Comparison of ENCODE assay signal across 34 cellular contexts in the genomic region with DNA sequence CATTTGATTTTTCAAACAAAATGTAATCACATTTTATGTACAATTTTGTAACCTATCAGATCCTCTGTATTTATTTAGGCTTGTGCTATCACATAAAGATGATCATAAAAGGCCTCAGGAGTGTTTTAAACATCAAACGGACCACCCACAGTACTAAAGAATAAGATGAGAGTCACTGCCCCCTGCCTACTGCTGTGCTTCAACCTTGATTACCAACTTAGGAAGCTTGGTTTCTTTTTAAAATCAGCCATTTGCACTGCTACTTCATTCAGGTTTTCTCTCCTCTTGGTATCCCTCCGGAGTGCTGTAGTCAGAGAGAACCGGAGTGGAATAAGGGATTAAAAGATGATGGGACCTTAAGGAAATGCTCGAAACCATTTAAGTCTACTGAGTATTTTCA. TPM values are rescaled to one million over a fixed set of nuclear protein-coding genes. Genes with fewer than 3 reads are reported as not detected.
"Had no signal": no experiment of that assay in that cellular context is flagged by ENCODE, and none has a peak within 500 bp of the region (broad histone marks: within the 10 kb centered on the region; RNA-seq: fewer than 3 reads in every experiment).

No MANE protein-coding gene starts in this region.

- H3K4me3 Mint-ChIP-seq: activated naive CD4-positive, alpha-beta T cell treated with anti-CD3 and anti-CD28 coated beads for 36 hours; activated naive CD8-positive, alpha-beta T cell treated with anti-CD3 and anti-CD28 coated beads for 36 hours; brain; mesothelial cell of epicardium; naive B cell; nephron progenitor cell; stimulated activated memory B cell treated with anti-CD40 and anti-IgM and Interleukin-4, amounts not matched to agents 10 μg/mL and 1 μg/mL and 100 μg/mL, for 72 hours; stimulated activated naive CD8-positive, alpha-beta T cell treated with anti-CD3 and anti-CD28 coated beads, Interleukin-15, amount 100 ng/mL, for 72 hours; T-helper 1 cell treated with Interleukin-12 subunit alpha and Interleukin-12 subunit beta and Interleukin-4 antibody, amounts not matched to agents 30 μg/mL and 1 μg/mL, for 36 hours; type B pancreatic cell had no signal

- H3K4me1 ChIP-seq: ascending aorta, foreskin keratinocyte, sigmoid colon, vagina had no signal

- H3K27ac Mint-ChIP-seq: activated naive CD4-positive, alpha-beta T cell treated with anti-CD3 and anti-CD28 coated beads for 36 hours; activated naive CD8-positive, alpha-beta T cell treated with anti-CD3 and anti-CD28 coated beads for 36 hours; brain; mesothelial cell of epicardium; naive B cell; nephron progenitor cell; progenitor cell of endocrine pancreas; stimulated activated memory B cell treated with anti-CD40 and anti-IgM and Interleukin-4, amounts not matched to agents 10 μg/mL and 1 μg/mL and 100 μg/mL, for 72 hours; stimulated activated naive CD8-positive, alpha-beta T cell treated with anti-CD3 and anti-CD28 coated beads, Interleukin-15, amount 100 ng/mL, for 72 hours; T-helper 1 cell treated with Interleukin-12 subunit alpha and Interleukin-12 subunit beta and Interleukin-4 antibody, amounts not matched to agents 30 μg/mL and 1 μg/mL, for 36 hours; type B pancreatic cell had no signal

- H3K4me1 Mint-ChIP-seq: activated naive CD8-positive, alpha-beta T cell treated with anti-CD3 and anti-CD28 coated beads for 36 hours; brain; mesothelial cell of epicardium; stimulated activated memory B cell treated with anti-CD40 and anti-IgM and Interleukin-4, amounts not matched to agents 10 μg/mL and 1 μg/mL and 100 μg/mL, for 72 hours had no signal

- H3K9me3 Mint-ChIP-seq: activated naive CD4-positive, alpha-beta T cell treated with anti-CD3 and anti-CD28 coated beads for 36 hours; activated naive CD8-positive, alpha-beta T cell treated with anti-CD3 and anti-CD28 coated beads for 36 hours; stimulated activated memory B cell treated with anti-CD40 and anti-IgM and Interleukin-4, amounts not matched to agents 10 μg/mL and 1 μg/mL and 100 μg/mL, for 72 hours; stimulated activated naive CD8-positive, alpha-beta T cell treated with anti-CD3 and anti-CD28 coated beads, Interleukin-15, amount 100 ng/mL, for 72 hours; T-helper 1 cell treated with Interleukin-12 subunit alpha and Interleukin-12 subunit beta and Interleukin-4 antibody, amounts not matched to agents 30 μg/mL and 1 μg/mL, for 36 hours; type B pancreatic cell had no signal

- H3K36me3 ChIP-seq: ascending aorta, cardiac muscle cell, heart left ventricle, ovary, sigmoid colon, vagina had no signal

- H3K27me3 ChIP-seq: ascending aorta, cardiac muscle cell, foreskin keratinocyte, heart left ventricle, ovary, sigmoid colon, vagina had no signal

- H3K27ac ChIP-seq: ascending aorta, cardiac muscle cell, foreskin keratinocyte, ovary, sigmoid colon, vagina, VCaP had no signal

- FAIRE-seq: small intestine, TTC549 had no signal

- H3K4me3 ChIP-seq: ascending aorta, cardiac muscle cell, ovary, sigmoid colon, vagina had no signal

- DNase-seq: activated CD4-positive, alpha-beta T cell treated with anti-CD3 and anti-CD28 coated beads for 48 hours; activated CD4-positive, alpha-beta T cell treated with anti-CD3 and anti-CD28 coated beads, Interleukin-2, amount 50 U/mL, for 48 hours; activated CD8-positive, alpha-beta memory T cell treated with anti-CD3 and anti-CD28 coated beads for 24 hours; activated effector memory CD4-positive, alpha-beta T cell treated with Interleukin-2 at 50 U/mL for 16 hours; activated naive CD4-positive, alpha-beta T cell treated with anti-CD3 and anti-CD28 coated beads for 36 hours; activated naive CD8-positive, alpha-beta T cell treated with anti-CD3 and anti-CD28 coated beads for 36 hours; foreskin keratinocyte; heart left ventricle; islet precursor cell; mammary epithelial cell; naive B cell; nephron progenitor cell; ovary; sigmoid colon; small intestine; stimulated activated CD4-positive, alpha-beta T cell treated with anti-CD3 and anti-CD28 coated beads, Interleukin-4, amount 100 ng/mL, for 4 hours; stimulated activated CD8-positive, alpha-beta memory T cell treated with anti-CD3 and anti-CD28 coated beads, Interleukin-4, amount 100 ng/mL, for 48 hours; stimulated activated naive CD8-positive, alpha-beta T cell treated with anti-CD3 and anti-CD28 coated beads, Interleukin-15, amount 100 ng/mL, for 72 hours; substantia nigra; T-helper 9 cell had no signal

- H3K36me3 Mint-ChIP-seq: activated naive CD8-positive, alpha-beta T cell treated with anti-CD3 and anti-CD28 coated beads for 36 hours; brain; mesothelial cell of epicardium; stimulated activated memory B cell treated with anti-CD40 and anti-IgM and Interleukin-4, amounts not matched to agents 10 μg/mL and 1 μg/mL and 100 μg/mL, for 72 hours; type B pancreatic cell had no signal

- H3K9me3 ChIP-seq: heart left ventricle, sigmoid colon, vagina had no signal

- H3K27me3 Mint-ChIP-seq: brain, progenitor cell of endocrine pancreas, type B pancreatic cell had no signal

- ATAC-seq: activated CD4-positive, CD25-positive, alpha-beta regulatory T cell treated with anti-CD3 and anti-CD28 coated beads, Interleukin-2, amount 50 U/mL, for 24 hours; esophagus mucosa; foreskin keratinocyte; stimulated activated memory B cell treated with anti-CD40 and anti-IgM and Interleukin-4, amounts not matched to agents 10 μg/mL and 1 μg/mL and 100 μg/mL, for 72 hours; stimulated activated naive CD8-positive, alpha-beta T cell treated with anti-CD3 and anti-CD28 coated beads, Interleukin-15, amount 100 ng/mL, for 72 hours had no signal

RNA-seq across cellular contexts. Expression of gene C7, which starts 6.9 kb away (rescaled TPM):
- total RNA-seq: activated naive CD4-positive, alpha-beta T cell treated with anti-CD3 and anti-CD28 coated beads for 36 hours; activated naive CD8-positive, alpha-beta T cell treated with anti-CD3 and anti-CD28 coated beads for 36 hours; foreskin keratinocyte; mammary epithelial cell; renal cortical epithelial cell had no signal
- polyA plus RNA-seq: foreskin keratinocyte, mammary epithelial cell had no signal
